21 cellular contexts compared by ENCODE assay signal in the genomic region with DNA sequence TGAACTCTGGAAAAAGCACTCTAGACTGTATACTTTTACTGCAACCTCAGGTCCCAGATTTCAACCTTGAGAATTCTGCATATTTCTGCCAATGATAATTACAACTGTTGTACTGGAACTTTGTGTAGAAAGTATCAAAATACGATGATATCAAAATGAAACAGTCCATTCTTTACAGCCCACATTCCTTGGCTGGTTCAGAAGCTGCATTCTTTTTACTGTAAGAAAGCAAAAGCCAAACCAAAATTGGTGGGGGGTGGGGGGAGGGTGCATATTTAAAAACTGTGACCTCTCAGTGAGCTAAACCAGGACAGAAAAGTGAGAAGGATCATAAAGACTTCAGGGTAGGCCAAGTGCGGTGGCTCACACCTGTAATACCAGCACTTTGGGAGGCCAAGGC. TPM values are rescaled to one million over a fixed set of nuclear protein-coding genes. Genes with fewer than 3 reads are reported as not detected.
DNase-seq lines count a peak whose midpoint lies in the region; ATAC-seq, FAIRE-seq and TF ChIP-seq lines count a peak whose summit lies in the region.
"Had no signal": no experiment of that assay in that cellular context is flagged by ENCODE, and none has a peak within 500 bp of the region (broad histone marks: within the 10 kb centered on the region; RNA-seq: fewer than 3 reads in every experiment).

No MANE protein-coding gene starts in this region.

- H3K27ac ChIP-seq in OCI-LY3 (ENCODE audit: low read length): peak overlapping the region; percentile 98
- H3K27ac ChIP-seq in GM12878 (ENCODE audit: control insufficient read depth, insufficient read depth): no peak overlapping the region
- H3K27ac ChIP-seq in GM23338 (ENCODE audit: low read depth): no peak overlapping the region
- H3K27ac ChIP-seq: SK-N-MC had no signal

- H3K4me1 Mint-ChIP-seq in activated T-cell treated with anti-CD3 and anti-CD28 coated beads, Interleukin-2, amount 50 U/mL, for 24 hours (ENCODE audit: low read depth): peaks cover 27% of the 10 kb centered on the region
- H3K4me1 Mint-ChIP-seq in stimulated activated naive B cell treated with anti-CD40 and anti-IgM and Interleukin-4, amounts not matched to agents 10 μg/mL and 1 μg/mL and 100 μg/mL, for 72 hours: peaks cover 15 to 24% of the 10 kb centered on the region in 2 donors
- no peaks in the 10 kb centered on the region for H3K4me1 Mint-ChIP-seq in GM23338
- no peaks in the 10 kb centered on the region for H3K4me1 Mint-ChIP-seq in WTC11

- H3K36me3 Mint-ChIP-seq in activated T-cell treated with anti-CD3 and anti-CD28 coated beads, Interleukin-2, amount 50 U/mL, for 24 hours (ENCODE audit: low read depth): peaks cover 5% of the 10 kb centered on the region
- peaks cover 0 to 3% of the 10 kb centered on the region in 2 donors for H3K36me3 Mint-ChIP-seq in stimulated activated naive B cell treated with anti-CD40 and anti-IgM and Interleukin-4, amounts not matched to agents 10 μg/mL and 1 μg/mL and 100 μg/mL, for 72 hours
- H3K36me3 Mint-ChIP-seq in GM23338 (ENCODE audit: low read depth) (no peaks in the 10 kb centered on the region), WTC11 (peaks cover 7% of the 10 kb centered on the region)
- H3K36me3 Mint-ChIP-seq: CD4-positive, CD25-positive, alpha-beta regulatory T cell had no signal

- SMC1A ChIA-PET in GM12878 (lab: Charles Lee; ENCODE audit: uncharacterized antibody, unreplicated experiment): interaction anchor here (0.6 to 5.7 kb wide), 12 partner anchors 9 to 986 kb away, joined by 3 to 54 read pairs (median 4); no protein-coding TSS in a partner anchor

- no peaks in the 10 kb centered on the region for H3K27me3 Mint-ChIP-seq in activated T-cell treated with anti-CD3 and anti-CD28 coated beads, Interleukin-2, amount 50 U/mL, for 24 hours
- no peaks in the 10 kb centered on the region for H3K27me3 Mint-ChIP-seq in stimulated activated naive B cell treated with anti-CD40 and anti-IgM and Interleukin-4, amounts not matched to agents 10 μg/mL and 1 μg/mL and 100 μg/mL, for 72 hours
- peaks cover 2% of the 10 kb centered on the region for H3K27me3 Mint-ChIP-seq in GM23338 (ENCODE audit: insufficient read depth, low read depth, poor library complexity)
- peaks cover 6% of the 10 kb centered on the region; the same call in 1 of the 2 replicates for H3K27me3 Mint-ChIP-seq in WTC11 (ENCODE audit: low read depth)
- H3K27me3 Mint-ChIP-seq: CD4-positive, CD25-positive, alpha-beta regulatory T cell had no signal

- H4K20me1 ChIP-seq in OCI-LY3 (ENCODE audit: insufficient read depth, low read length): no peaks in the 10 kb centered on the region
- no peaks in the 10 kb centered on the region for H4K20me1 ChIP-seq in GM12878 (ENCODE audit: control insufficient read depth, insufficient read depth)
- no peaks in the 10 kb centered on the region for H4K20me1 ChIP-seq in GM23338 (replicated peaks; ENCODE audit: insufficient read depth)

- in situ Hi-C loops in GM12878 (cut with MboI): no loop called here

- intact Hi-C loops in GM12878 (cut with micrococcal nuclease; ENCODE audit: unreplicated experiment): no loop called here

- no peak for DNase-seq in activated T-cell treated with anti-CD3 and anti-CD28 coated beads, Interleukin-2, amount 50 U/mL, for 24 hours
- no peak for DNase-seq in activated T-cell treated with anti-CD3 and anti-CD28 coated beads, Interleukin-2, amount 50 U/mL, for 1 hour
- DNase-seq in GM12878 (ENCODE audit: low read depth, low spot score) (no peak), putamen (ENCODE audit: low spot score) (no peak), GM23338 (ENCODE audit: low spot score) (no peak), WTC11 (ENCODE audit: low spot score) (no peak)
- DNase-seq in stimulated activated naive B cell treated with anti-CD40 and anti-IgM and Interleukin-4, amounts not matched to agents 10 μg/mL and 1 μg/mL and 100 μg/mL, for 72 hours: no peak
- DNase-seq: 8988T; AML-193; CD4-positive, CD25-positive, alpha-beta regulatory T cell; DMS79; GF-D8; KBM-7; NCI-H1092; NCI-H1694; NCI-H2107; NCI-H226; NCI-H526 treated with DMSO at 0.1 percent for 48 hours had no signal

- H3K9me3 ChIP-seq in OCI-LY3 (ENCODE audit: insufficient read depth, low read length) (peaks cover 13% of the 10 kb centered on the region), GM12878 (replicated peaks; ENCODE audit: control insufficient read depth, insufficient read depth, low read length) (peaks cover 3% of the 10 kb centered on the region; the same call in 2 of the 3 replicates)

- no peak for TF ChIP-seq CTCF in OCI-LY3 (IDR thresholded peaks at IDR 0.05; ENCODE audit: low read depth, low read length)
- TF ChIP-seq CTCF in GM12878 (IDR thresholded peaks at IDR 0.05 in 2 of 3, conservative IDR thresholded peaks at IDR 0.05 in 1 of 3; ENCODE audit: control insufficient read depth in 2 of 3, extremely low read depth in 1 of 3, insufficient read depth in 1 of 3, low read depth in 3 of 3, low read length in 3 of 3): no peak
- TF ChIP-seq CTCF in GM23338 (conservative IDR thresholded peaks at IDR 0.05; ENCODE audit: low read depth in 2 of 2): no peak
- TF ChIP-seq CTCF in WTC11 (IDR thresholded peaks at IDR 0.05): no peak

- H3K9me2 ChIP-seq in GM23338 (ENCODE audit: insufficient read depth): no peaks in the 10 kb centered on the region

- H3K79me2 ChIP-seq in OCI-LY3 (ENCODE audit: low read length): no peaks in the 10 kb centered on the region
- H3K79me2 ChIP-seq in GM12878 (ENCODE audit: control insufficient read depth, insufficient read depth, low read length): no peaks in the 10 kb centered on the region
- no peaks in the 10 kb centered on the region for H3K79me2 ChIP-seq in GM23338 (replicated peaks; ENCODE audit: insufficient read depth)

- H3K4me3 Mint-ChIP-seq in activated T-cell treated with anti-CD3 and anti-CD28 coated beads, Interleukin-2, amount 50 U/mL, for 24 hours: no peak overlapping the region
- no peak overlapping the region for H3K4me3 Mint-ChIP-seq in stimulated activated naive B cell treated with anti-CD40 and anti-IgM and Interleukin-4, amounts not matched to agents 10 μg/mL and 1 μg/mL and 100 μg/mL, for 72 hours
- H3K4me3 Mint-ChIP-seq in GM23338: no peak overlapping the region
- H3K4me3 Mint-ChIP-seq in WTC11: no peak overlapping the region
- H3K4me3 Mint-ChIP-seq: CD4-positive, CD25-positive, alpha-beta regulatory T cell had no signal

- no peak for ATAC-seq in GM12878
- ATAC-seq in stimulated activated naive B cell treated with anti-CD40 and anti-IgM and Interleukin-4, amounts not matched to agents 10 μg/mL and 1 μg/mL and 100 μg/mL, for 72 hours (replicated peaks): no peak
- ATAC-seq in GM23338: no peak
- ATAC-seq in WTC11: no peak

- 76% methylated on average over 2 of the region's 2 CpGs for WGBS in GM12878 (ENCODE audit: insufficient coverage, insufficient replicate concordance, low lambda C conversion rate, missing lambda C conversion rate)

- peaks cover 36% of the 10 kb centered on the region for H3K4me1 ChIP-seq in OCI-LY3 (ENCODE audit: low read length)
- H3K4me1 ChIP-seq in GM12878 (ENCODE audit: control insufficient read depth, insufficient read depth, low read length): peaks cover 15% of the 10 kb centered on the region
- no peaks in the 10 kb centered on the region for H3K4me1 ChIP-seq in GM23338 (ENCODE audit: insufficient read depth)

- peak overlapping the region; percentile 81 for H2AFZ ChIP-seq in OCI-LY3 (ENCODE audit: low read depth, low read length)
- H2AFZ ChIP-seq in GM12878 (ENCODE audit: control insufficient read depth, low read depth, low read length): peak overlapping the region; percentile 53
- no peak overlapping the region for H2AFZ ChIP-seq in GM23338

- TF ChIP-seq EP300 in GM12878 (IDR thresholded peaks at IDR 0.05; ENCODE audit: borderline replicate concordance in 1 of 2, control insufficient read depth in 1 of 2, low read depth in 2 of 2, low read length in 2 of 2): no peak

- H3K27me3 ChIP-seq in OCI-LY3 (ENCODE audit: low read depth, low read length) (no peaks in the 10 kb centered on the region), GM12878 (replicated peaks in 1 of 2; ENCODE audit: control insufficient read depth in 2 of 2, insufficient read depth in 2 of 2, low read length in 1 of 2) (no peaks in the 10 kb centered on the region), GM23338 (ENCODE audit: insufficient read depth) (no peaks in the 10 kb centered on the region)

- CTCF ChIA-PET in GM12878 (lab: Yijun Ruan, JAX) (interaction anchor here (5.0 to 6.8 kb wide), 3 partner anchors 9 to 25 kb away, joined by 23 to 61 read pairs (median 49); no protein-coding TSS in a partner anchor), WTC11 (lab: Charles Lee) (interaction anchor here (0.7 to 3.2 kb wide), 2 partner anchors 26 to 90 kb away, joined by 3 to 12 read pairs; no protein-coding TSS in a partner anchor)

- H3K4me3 ChIP-seq in OCI-LY3 (ENCODE audit: low read length): peak overlapping the region; percentile 66
- no peak overlapping the region for H3K4me3 ChIP-seq in GM12878
- H3K4me3 ChIP-seq in GM23338: no peak overlapping the region
- H3K4me3 ChIP-seq: SK-N-MC had no signal

- no peaks in the 10 kb centered on the region for H3F3A ChIP-seq in GM23338 (replicated peaks; ENCODE audit: low read depth)

- POLR2A ChIA-PET in GM12878 (lab: Charles Lee) (interaction anchor here (0.8 to 4.7 kb wide), 3 partner anchors 12 to 50 kb away, joined by 3 to 32 read pairs (median 20); no protein-coding TSS in a partner anchor), WTC11 (lab: Charles Lee) (no interaction called here)

- no TSS peak for BruUV-seq in GM12878 (replicated peaks; lab: Mats Ljungman, UMichigan)

- H3K4me2 ChIP-seq in OCI-LY3 (ENCODE audit: low read length) (peak overlapping the region; percentile 85), GM12878 (ENCODE audit: control insufficient read depth, insufficient read depth) (no peak overlapping the region), GM23338 (no peak overlapping the region)

- peak overlapping the region; percentile 96 for H3K27ac Mint-ChIP-seq in activated T-cell treated with anti-CD3 and anti-CD28 coated beads, Interleukin-2, amount 50 U/mL, for 24 hours
- H3K27ac Mint-ChIP-seq in stimulated activated naive B cell treated with anti-CD40 and anti-IgM and Interleukin-4, amounts not matched to agents 10 μg/mL and 1 μg/mL and 100 μg/mL, for 72 hours: peak overlapping the region; percentile 99
- H3K27ac Mint-ChIP-seq in GM23338 (no peak overlapping the region), WTC11 (no peak overlapping the region)
- H3K27ac Mint-ChIP-seq: CD4-positive, CD25-positive, alpha-beta regulatory T cell had no signal

- H3K9ac ChIP-seq in OCI-LY3 (ENCODE audit: low read length): peak overlapping the region; percentile 89
- H3K9ac ChIP-seq in GM12878 (ENCODE audit: control insufficient read depth, insufficient read depth, low read length): no peak overlapping the region

- H3K9me3 Mint-ChIP-seq in activated T-cell treated with anti-CD3 and anti-CD28 coated beads, Interleukin-2, amount 50 U/mL, for 24 hours: peaks cover 7% of the 10 kb centered on the region
- H3K9me3 Mint-ChIP-seq in stimulated activated naive B cell treated with anti-CD40 and anti-IgM and Interleukin-4, amounts not matched to agents 10 μg/mL and 1 μg/mL and 100 μg/mL, for 72 hours: peaks cover 4 to 6% of the 10 kb centered on the region in 2 donors
- H3K9me3 Mint-ChIP-seq in GM23338 (peaks cover 6% of the 10 kb centered on the region; the same call in 1 of the 3 replicates), WTC11 (peaks cover 15% of the 10 kb centered on the region)

- peaks cover 7% of the 10 kb centered on the region for H3K36me3 ChIP-seq in OCI-LY3 (replicated peaks; ENCODE audit: low read depth, low read length)
- no peaks in the 10 kb centered on the region for H3K36me3 ChIP-seq in GM12878 (ENCODE audit: control insufficient read depth in 2 of 2, insufficient read depth in 2 of 2, low read length in 1 of 2)
- no peaks in the 10 kb centered on the region for H3K36me3 ChIP-seq in GM23338 (ENCODE audit: insufficient read depth)

- no peak for FAIRE-seq in GM12878 (lab: Jason Lieb, UNC)
- FAIRE-seq: H54 had no signal

- TF ChIP-seq POLR2A in GM12878 (IDR thresholded peaks at IDR 0.05; ENCODE audit: low read depth, low read length): no peak

- RAD21 ChIA-PET in GM12878 (lab: Charles Lee; ENCODE audit: unreplicated experiment): interaction anchor here (1.5 to 6.3 kb wide), 6 partner anchors 10 to 147 kb away, joined by 3 to 55 read pairs (median 12); no protein-coding TSS in a partner anchor

- no peak for TF ChIP-seq RAD21 in GM12878 (IDR thresholded peaks at IDR 0.05; ENCODE audit: insufficient read depth, low read depth, low read length)

RNA-seq across cellular contexts. Expression of gene UBR2, which starts 41.8 kb away (rescaled TPM):
- total RNA-seq in GM12878 (2013; cell fraction: nucleolus; rRNA removed): 83.3 and 89.2 TPM in 2 replicates
- 12.3 and 16.2 TPM in 2 replicates for total RNA-seq in GM12878 (2014; rRNA removed)
- 14.1 and 14.9 TPM in 2 replicates for total RNA-seq in GM12878 (2014; rRNA removed; fragmentation: Illumina TruSeq; extraction: Trizol)
- 14.2 and 14.3 TPM in 2 replicates for total RNA-seq in GM12878 (2021)
- 7.4 TPM for polyA plus RNA-seq in GM12878 (2011; ENCODE audit: low read depth)
- 18.4 and 24.9 TPM in 2 replicates for polyA plus RNA-seq in GM12878 (2011; rRNA removed)
- polyA plus RNA-seq in GM12878 (2011; cell fraction: cytosol; rRNA removed): 7.3 and 8.6 TPM in 2 replicates
- polyA plus RNA-seq in GM12878 (2011; cell fraction: nucleus; rRNA removed): 19.8 and 20.7 TPM in 2 replicates
- polyA plus RNA-seq in GM12878 (2012): 8.6 and 11.7 TPM in 2 replicates
- 10.6 and 14.1 TPM in 2 replicates for polyA plus RNA-seq in GM12878 (2014; fragmentation: Illumina TruSeq; extraction: Trizol)
- 1 to 10 TPM; 2.3 to 5.9 TPM for polyA plus RNA-seq in GM12878 (2014; fragmentation: Nextera tagmentation; extraction: Ambion mirVana)
- 7.2 and 8.7 TPM in 2 replicates for polyA plus RNA-seq in GM12878 (2014; rRNA removed)
- polyA plus RNA-seq in GM12878 (2016; fragmentation: Nextera tagmentation; extraction: Ambion mirVana): 1 to 10 TPM; 8.0 to 8.2 TPM
- polyA minus RNA-seq in GM12878 (2011; rRNA and poly(A)+ RNA removed): 21.7 and 32.4 TPM in 2 replicates
- polyA minus RNA-seq in GM12878 (2011; cell fraction: cytosol; rRNA and poly(A)+ RNA removed): 6.9 and 8.4 TPM in 2 replicates
- 12.6 and 18.4 TPM in 2 replicates for polyA minus RNA-seq in GM12878 (2011; cell fraction: nucleus; rRNA and poly(A)+ RNA removed)
- 20.4 and 21.2 TPM in 2 replicates for total RNA-seq in GM23338 (2014; rRNA removed; shearing (Covaris generic))
- polyA plus RNA-seq in GM23338 (2016; fragmentation: Nextera tagmentation; extraction: Ambion mirVana): 5.3 and 6.7 TPM in 2 replicates
- 16.4 to 18.8 TPM (median 17.1 TPM) in 3 replicates for total RNA-seq in WTC11 (2021)

Comparison
In these comparisons a context has a peak if more than half of its experiments do, and no peak if none do; other contexts are left out.
1. H3K27ac Mint-ChIP-seq: peak in activated T-cell treated with anti-CD3 and anti-CD28 coated beads, Interleukin-2, amount 50 U/mL, for 24 hours (single experiment) and stimulated activated naive B cell treated with anti-CD40 and anti-IgM and Interleukin-4, amounts not matched to agents 10 μg/mL and 1 μg/mL and 100 μg/mL, for 72 hours (single experiment); none in GM23338 (single experiment) and WTC11 (single experiment).